In the genomic region with DNA sequence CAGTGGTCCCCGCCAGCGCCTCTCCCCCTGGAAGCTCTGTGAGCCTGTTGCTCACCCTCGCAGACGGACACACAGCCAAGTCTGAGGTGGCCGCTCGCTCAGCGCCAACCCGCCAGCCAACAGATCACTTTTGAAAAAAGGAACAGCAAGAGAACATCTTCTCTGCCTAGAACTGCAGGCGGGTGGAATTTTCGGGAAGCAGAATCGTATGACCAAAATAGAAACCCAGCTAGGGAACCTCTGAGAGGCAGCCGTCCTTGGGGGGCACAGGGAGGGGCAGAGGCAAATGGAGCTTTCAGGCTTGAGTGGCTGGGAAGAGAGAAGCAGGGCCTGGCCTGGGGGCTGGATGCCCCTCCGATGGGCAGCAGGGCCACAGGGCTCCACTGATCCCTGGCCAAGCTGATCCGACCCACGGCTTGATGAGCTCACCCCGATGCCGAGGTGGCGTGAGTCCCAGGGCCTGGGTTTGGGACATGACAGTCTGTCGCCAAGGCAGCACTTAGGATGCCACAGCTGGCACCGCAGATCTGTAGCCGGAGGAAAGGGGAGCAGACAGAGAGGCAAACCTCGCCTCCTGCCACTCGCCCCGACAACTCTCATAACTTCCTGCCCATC, we compare ENCODE assay signal across 8 cellular contexts. TPM values are rescaled to one million over a fixed set of nuclear protein-coding genes. Genes with fewer than 3 reads are reported as not detected.
DNase-seq lines count a peak whose midpoint lies in the region; ATAC-seq and TF ChIP-seq lines count a peak whose summit lies in the region.

No MANE protein-coding gene starts in this region.

- H3K4me3 ChIP-seq in RWPE2 (ENCODE audit: severe bottlenecking) (no peak overlapping the region), esophagus squamous epithelium (no peak overlapping the region)

- H3K27ac ChIP-seq in RWPE2 (ENCODE audit: poor library complexity, severe bottlenecking) (peak overlapping the region; percentile 46), esophagus squamous epithelium (peak overlapping the region; percentile 16 to 79 (median 58))

- peak overlapping the region in 8 of 10 donors; percentile 25 to 90 (median 82) for H3K27ac Mint-ChIP-seq in naive thymus-derived CD8-positive, alpha-beta T cell

- WGBS in esophagus squamous epithelium, 2 donors, result 66 to 69% methylated on average over 6 to 15 of the region's 24 CpGs

- no peak for TF ChIP-seq POLR2A in esophagus squamous epithelium (IDR thresholded peaks at IDR 0.05)

- H3K36me3 Mint-ChIP-seq in naive thymus-derived CD8-positive, alpha-beta T cell, result peaks cover 2 to 24% (median 8%) of the 10 kb centered on the region in 3 donors

- POLR2A ChIA-PET in naive thymus-derived CD8-positive, alpha-beta T cell (lab: Charles Lee), result interaction anchor here (0.8 to 2.0 kb wide), 2 partner anchors 19 to 39 kb away, joined by 3 to 4 read pairs; no protein-coding TSS in a partner anchor

- no peaks in the 10 kb centered on the region for H3K27me3 Mint-ChIP-seq in naive thymus-derived CD8-positive, alpha-beta T cell

- H3K4me1 Mint-ChIP-seq in naive thymus-derived CD8-positive, alpha-beta T cell, result peaks cover 55 to 98% (median 91%) of the 10 kb centered on the region in 4 donors

- no peak for TF ChIP-seq CTCF in RWPE2 (IDR thresholded peaks at IDR 0.05; ENCODE audit: poor library complexity, severe bottlenecking)
- no peak for TF ChIP-seq CTCF in esophagus squamous epithelium (IDR thresholded peaks at IDR 0.05)

- intact Hi-C loops in esophagus squamous epithelium (cut with DNase I), result no loop called here

- DNase-seq in Ammon's horn (ENCODE audit: low spot score), result peak; percentile 72
- no peak for DNase-seq in RWPE2 (ENCODE audit: low spot score)
- DNase-seq in esophagus squamous epithelium (lab: John Stamatoyannopoulos, UW), result no peak
- no peak for DNase-seq in naive thymus-derived CD8-positive, alpha-beta T cell
- no peak for DNase-seq in stimulated activated CD4-positive, alpha-beta T cell treated with anti-CD3 and anti-CD28 coated beads, Interleukin-15, amount 100 ng/mL, for 24 hours
- no peak for DNase-seq in KG1 (lab: John Stamatoyannopoulos, UW)

- H3K4me1 ChIP-seq in RWPE2 (ENCODE audit: insufficient read depth, poor library complexity, severe bottlenecking) (peaks cover 33% of the 10 kb centered on the region), esophagus squamous epithelium (peaks cover 7 to 80% (median 8%) of the 10 kb centered on the region in 3 donors)

- H3K4me3 Mint-ChIP-seq in naive thymus-derived CD8-positive, alpha-beta T cell, result peak overlapping the region in 6 of 10 donors; percentile 10 to 63 (median 37)

- peaks cover 0 to 1% (median 0%) of the 10 kb centered on the region in 9 donors for H3K9me3 Mint-ChIP-seq in naive thymus-derived CD8-positive, alpha-beta T cell

- no peak for ATAC-seq in RWPE2 (ENCODE audit: low read depth)
- no peak for ATAC-seq in naive thymus-derived CD8-positive, alpha-beta T cell
- no peak for ATAC-seq in GM21423 (IDR thresholded peaks at IDR 0.05; ENCODE audit: unreplicated experiment)
- no peak for ATAC-seq in HG03439 (IDR thresholded peaks at IDR 0.05; ENCODE audit: unreplicated experiment)

- H3K27me3 ChIP-seq in RWPE2 (ENCODE audit: insufficient read depth, poor library complexity, severe bottlenecking) (no peaks in the 10 kb centered on the region), esophagus squamous epithelium (no peaks in the 10 kb centered on the region)

- H3K9me3 ChIP-seq in RWPE2 (ENCODE audit: severe bottlenecking) (no peaks in the 10 kb centered on the region), esophagus squamous epithelium (no peaks in the 10 kb centered on the region)

- no peaks in the 10 kb centered on the region for H3K36me3 ChIP-seq in RWPE2 (ENCODE audit: low read depth)
- H3K36me3 ChIP-seq in esophagus squamous epithelium, result no peaks in the 10 kb centered on the region

RNA-seq across cellular contexts. Expression of gene NFATC2, which starts 9.8 kb away (rescaled TPM):
- total RNA-seq in esophagus squamous epithelium, result 1 to 10 TPM in 3 of 4 donors, under 1 TPM in 1; 0.83 to 6.7 (median 1.4) TPM
- 10 to 100 TPM; 34.0 to 36.3 TPM for total RNA-seq in naive thymus-derived CD8-positive, alpha-beta T cell
- polyA plus RNA-seq in naive thymus-derived CD8-positive, alpha-beta T cell, result 10 to 100 TPM; 14.5 to 23.8 (median 14.5) TPM

Comparison
In these comparisons a context has a peak if more than half of its experiments do, and no peak if none do; other contexts are left out.
1. RNA of gene NFATC2, which starts 9.8 kb away (total RNA-seq): 34.0 to 36.3 TPM in naive thymus-derived CD8-positive, alpha-beta T cell; 0.83 to 6.7 TPM in esophagus squamous epithelium; every median in the first group is over 4 times any median in the second.